ENCODE assay signal across 14 cellular contexts in the genomic region with DNA sequence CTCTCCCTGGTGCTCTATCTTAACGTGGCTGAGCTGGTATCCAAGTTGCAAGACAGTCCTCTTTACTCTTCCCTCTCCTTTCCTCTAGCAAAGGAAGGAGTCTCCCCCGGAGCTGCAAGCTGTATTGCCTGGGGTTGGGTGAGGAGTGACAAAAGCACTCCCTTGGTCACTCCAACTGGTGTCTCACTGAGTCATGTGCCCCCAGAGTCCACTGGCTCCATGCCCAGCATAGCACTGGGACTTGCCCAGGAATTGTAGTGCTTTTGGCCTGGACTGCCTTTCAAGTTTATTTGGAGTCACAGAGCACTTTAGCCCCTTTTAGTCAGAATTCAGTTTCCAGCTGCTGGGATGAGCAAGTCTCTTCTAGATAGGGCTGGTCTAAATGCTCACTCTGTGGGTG.
A peak's percentile ranks its signal among the peaks of the same experiment; 100 is the strongest.
DNase-seq lines count a peak whose midpoint lies in the region; ATAC-seq and TF ChIP-seq lines count a peak whose summit lies in the region.
"Had no signal": no experiment of that assay in that cellular context is flagged by ENCODE, and none has a peak within 500 bp of the region (broad histone marks: within the 10 kb centered on the region; RNA-seq: fewer than 3 reads in every experiment).

No MANE protein-coding gene starts in this region.

- H3K4me1 Mint-ChIP-seq in activated CD8-positive, alpha-beta T cell treated with anti-CD3 and anti-CD28 coated beads for 36 hours (ENCODE audit: low read depth) = no peaks in the 10 kb centered on the region

- 45 to 51% methylated on average over 2 of the region's 2 CpGs for WGBS in transverse colon (ENCODE audit: low coverage in 1 of 2), 2 donors

- H3K36me3 ChIP-seq in right atrium auricular region = no peaks in the 10 kb centered on the region
- H3K36me3 ChIP-seq in transverse colon = no peaks in the 10 kb centered on the region
- H3K36me3 ChIP-seq in WERI-Rb-1 = no peaks in the 10 kb centered on the region
- H3K36me3 ChIP-seq: esophagus muscularis mucosa had no signal

- ATAC-seq in Right ventricle myocardium superior (ENCODE audit: poor library complexity) = peak; percentile 55
- ATAC-seq in left ventricle myocardium superior = peak; percentile 32
- no peak for ATAC-seq in GM19397 (IDR thresholded peaks at IDR 0.05; ENCODE audit: unreplicated experiment)
- ATAC-seq in activated CD8-positive, alpha-beta T cell treated with anti-CD3 and anti-CD28 coated beads for 36 hours = no peak
- ATAC-seq: left colon had no signal

- POLR2A ChIA-PET in activated CD8-positive, alpha-beta T cell treated with anti-CD3 and anti-CD28 coated beads for 36 hours (lab: Charles Lee) = no interaction called here

- no peaks in the 10 kb centered on the region for H3K9me3 Mint-ChIP-seq in activated CD8-positive, alpha-beta T cell treated with anti-CD3 and anti-CD28 coated beads for 36 hours

- no peak overlapping the region for H3K27ac ChIP-seq in right atrium auricular region
- no peak overlapping the region for H3K27ac ChIP-seq in transverse colon
- no peak overlapping the region for H3K27ac ChIP-seq in WERI-Rb-1
- H3K27ac ChIP-seq: esophagus muscularis mucosa, parathyroid adenoma had no signal

- in situ Hi-C loops in astrocyte of the spinal cord (cut with HindIII; ENCODE audit: low sequenced_read_pairs) (no loop called here), transverse colon (cut with MboI; ENCODE audit: low pct_ligation_motif_present in 1 of 4, low pct_unique_long_range_greater_than_20kb in 1 of 4, low sequenced_read_pairs in 3 of 4) (no loop called here)

- no peak for TF ChIP-seq EP300 in transverse colon (IDR thresholded peaks at IDR 0.05; ENCODE audit: low read depth)

- no peak overlapping the region for H3K27ac Mint-ChIP-seq in activated CD8-positive, alpha-beta T cell treated with anti-CD3 and anti-CD28 coated beads for 36 hours

- no peaks in the 10 kb centered on the region for H3K36me3 Mint-ChIP-seq in activated CD8-positive, alpha-beta T cell treated with anti-CD3 and anti-CD28 coated beads for 36 hours (ENCODE audit: low read depth)

- DNase-seq in Right ventricle myocardium superior (peak; percentile 46), right atrium auricular region (ENCODE audit: low spot score) (no peak), astrocyte of the spinal cord (ENCODE audit: low read depth, low spot score) (peak; percentile 75), left ventricle myocardium superior (peak; percentile 31), transverse colon (no peak), WERI-Rb-1 (no peak)
- DNase-seq in activated CD8-positive, alpha-beta T cell treated with anti-CD3 and anti-CD28 coated beads for 36 hours = no peak
- DNase-seq: DND-41; left colon; NCI-H1436 treated with DMSO at 0.1 percent for 48 hours; stimulated activated CD4-positive, alpha-beta T cell treated with anti-CD3 and anti-CD28 coated beads, Interleukin-4, amount 100 ng/mL, for 1 hour had no signal

- H3K4me3 Mint-ChIP-seq in activated CD8-positive, alpha-beta T cell treated with anti-CD3 and anti-CD28 coated beads for 36 hours = no peak overlapping the region

- intact Hi-C loops in Right ventricle myocardium superior (cut with DNase I) (no loop called here), left ventricle myocardium superior (cut with micrococcal nuclease) (no loop called here), transverse colon (cut with DNase I; ENCODE audit: low total_unique reads) (no loop called here)
- intact Hi-C loops in activated CD8-positive, alpha-beta T cell treated with anti-CD3 and anti-CD28 coated beads for 36 hours (cut with micrococcal nuclease) = no loop called here

- CTCF ChIA-PET in activated CD8-positive, alpha-beta T cell treated with anti-CD3 and anti-CD28 coated beads for 36 hours (lab: Charles Lee) = no interaction called here

- H3K4me1 ChIP-seq in right atrium auricular region (no peaks in the 10 kb centered on the region), transverse colon (no peaks in the 10 kb centered on the region)
- H3K4me1 ChIP-seq: esophagus muscularis mucosa, parathyroid adenoma had no signal

- no peak for TF ChIP-seq POLR2A in transverse colon (IDR thresholded peaks at IDR 0.05)

- H3K27me3 ChIP-seq in right atrium auricular region = no peaks in the 10 kb centered on the region
- no peaks in the 10 kb centered on the region for H3K27me3 ChIP-seq in transverse colon
- peaks cover 14% of the 10 kb centered on the region for H3K27me3 ChIP-seq in WERI-Rb-1 (ENCODE audit: insufficient read depth, low read depth, severe bottlenecking)
- H3K27me3 ChIP-seq: esophagus muscularis mucosa had no signal

- no peak for TF ChIP-seq CTCF in right atrium auricular region (IDR thresholded peaks at IDR 0.05)
- TF ChIP-seq CTCF in astrocyte of the spinal cord (IDR thresholded peaks at IDR 0.05; ENCODE audit: low read depth, low read length) = no peak
- no peak for TF ChIP-seq CTCF in transverse colon (IDR thresholded peaks at IDR 0.05)
- no peak for TF ChIP-seq CTCF in activated CD8-positive, alpha-beta T cell treated with anti-CD3 and anti-CD28 coated beads for 36 hours (IDR thresholded peaks at IDR 0.05)
- TF ChIP-seq CTCF in WERI-Rb-1 (IDR thresholded peaks at IDR 0.05; ENCODE audit: low read depth, low read length) = no peak

- no peaks in the 10 kb centered on the region for H3K9me3 ChIP-seq in right atrium auricular region
- no peaks in the 10 kb centered on the region for H3K9me3 ChIP-seq in transverse colon
- no peaks in the 10 kb centered on the region for H3K9me3 ChIP-seq in WERI-Rb-1 (ENCODE audit: severe bottlenecking)
- H3K9me3 ChIP-seq: esophagus muscularis mucosa had no signal

- peaks cover 10% of the 10 kb centered on the region for H3K27me3 Mint-ChIP-seq in activated CD8-positive, alpha-beta T cell treated with anti-CD3 and anti-CD28 coated beads for 36 hours

- no peak overlapping the region for H3K4me3 ChIP-seq in right atrium auricular region
- no peak overlapping the region for H3K4me3 ChIP-seq in astrocyte of the spinal cord (ENCODE audit: low read depth, low read length)
- no peak overlapping the region for H3K4me3 ChIP-seq in transverse colon
- H3K4me3 ChIP-seq in WERI-Rb-1 (ENCODE audit: low read depth, low read length) = no peak overlapping the region
- H3K4me3 ChIP-seq: esophagus muscularis mucosa had no signal

Comparison
In these comparisons a context has a peak if more than half of its experiments do, and no peak if none do; other contexts are left out.
1. DNase-seq: peak in Right ventricle myocardium superior (single experiment), astrocyte of the spinal cord (single experiment) and left ventricle myocardium superior (single experiment); none in right atrium auricular region (single experiment), transverse colon (single experiment), activated CD8-positive, alpha-beta T cell treated with anti-CD3 and anti-CD28 coated beads for 36 hours (single experiment) and WERI-Rb-1 (single experiment).
2. ATAC-seq: peak in Right ventricle myocardium superior (single experiment) and left ventricle myocardium superior (single experiment); none in GM19397 (single experiment) and activated CD8-positive, alpha-beta T cell treated with anti-CD3 and anti-CD28 coated beads for 36 hours (single experiment).